In the genomic region with DNA sequence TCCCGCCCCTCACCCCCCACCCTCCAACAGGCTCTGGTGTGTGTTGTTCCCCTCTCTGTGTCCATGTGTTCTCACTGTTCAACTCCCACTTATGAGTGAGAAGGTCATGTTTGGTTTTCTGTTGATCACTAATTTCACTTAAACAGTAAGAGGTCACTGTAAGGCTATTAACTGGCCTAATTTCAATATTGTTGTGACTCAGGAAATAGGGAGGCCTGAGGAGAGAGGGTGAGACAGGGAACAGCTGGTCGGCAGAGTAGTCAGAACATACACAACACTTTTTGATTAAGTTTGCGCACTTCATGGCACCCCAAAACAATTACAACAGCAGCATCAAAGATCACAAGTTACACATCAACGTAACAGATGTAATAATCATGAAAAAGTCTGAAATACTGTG, we compare ENCODE assay signal across 1 cellular context.
TF ChIP-seq lines count a peak whose summit lies in the region.

No MANE protein-coding gene starts in this region.

TF ChIP-seq in GM23338, 12 proteins besides CTCF, POLR2A, EP300 and RAD21 (continued from another document):
- TF ChIP-seq, protein P1, sequence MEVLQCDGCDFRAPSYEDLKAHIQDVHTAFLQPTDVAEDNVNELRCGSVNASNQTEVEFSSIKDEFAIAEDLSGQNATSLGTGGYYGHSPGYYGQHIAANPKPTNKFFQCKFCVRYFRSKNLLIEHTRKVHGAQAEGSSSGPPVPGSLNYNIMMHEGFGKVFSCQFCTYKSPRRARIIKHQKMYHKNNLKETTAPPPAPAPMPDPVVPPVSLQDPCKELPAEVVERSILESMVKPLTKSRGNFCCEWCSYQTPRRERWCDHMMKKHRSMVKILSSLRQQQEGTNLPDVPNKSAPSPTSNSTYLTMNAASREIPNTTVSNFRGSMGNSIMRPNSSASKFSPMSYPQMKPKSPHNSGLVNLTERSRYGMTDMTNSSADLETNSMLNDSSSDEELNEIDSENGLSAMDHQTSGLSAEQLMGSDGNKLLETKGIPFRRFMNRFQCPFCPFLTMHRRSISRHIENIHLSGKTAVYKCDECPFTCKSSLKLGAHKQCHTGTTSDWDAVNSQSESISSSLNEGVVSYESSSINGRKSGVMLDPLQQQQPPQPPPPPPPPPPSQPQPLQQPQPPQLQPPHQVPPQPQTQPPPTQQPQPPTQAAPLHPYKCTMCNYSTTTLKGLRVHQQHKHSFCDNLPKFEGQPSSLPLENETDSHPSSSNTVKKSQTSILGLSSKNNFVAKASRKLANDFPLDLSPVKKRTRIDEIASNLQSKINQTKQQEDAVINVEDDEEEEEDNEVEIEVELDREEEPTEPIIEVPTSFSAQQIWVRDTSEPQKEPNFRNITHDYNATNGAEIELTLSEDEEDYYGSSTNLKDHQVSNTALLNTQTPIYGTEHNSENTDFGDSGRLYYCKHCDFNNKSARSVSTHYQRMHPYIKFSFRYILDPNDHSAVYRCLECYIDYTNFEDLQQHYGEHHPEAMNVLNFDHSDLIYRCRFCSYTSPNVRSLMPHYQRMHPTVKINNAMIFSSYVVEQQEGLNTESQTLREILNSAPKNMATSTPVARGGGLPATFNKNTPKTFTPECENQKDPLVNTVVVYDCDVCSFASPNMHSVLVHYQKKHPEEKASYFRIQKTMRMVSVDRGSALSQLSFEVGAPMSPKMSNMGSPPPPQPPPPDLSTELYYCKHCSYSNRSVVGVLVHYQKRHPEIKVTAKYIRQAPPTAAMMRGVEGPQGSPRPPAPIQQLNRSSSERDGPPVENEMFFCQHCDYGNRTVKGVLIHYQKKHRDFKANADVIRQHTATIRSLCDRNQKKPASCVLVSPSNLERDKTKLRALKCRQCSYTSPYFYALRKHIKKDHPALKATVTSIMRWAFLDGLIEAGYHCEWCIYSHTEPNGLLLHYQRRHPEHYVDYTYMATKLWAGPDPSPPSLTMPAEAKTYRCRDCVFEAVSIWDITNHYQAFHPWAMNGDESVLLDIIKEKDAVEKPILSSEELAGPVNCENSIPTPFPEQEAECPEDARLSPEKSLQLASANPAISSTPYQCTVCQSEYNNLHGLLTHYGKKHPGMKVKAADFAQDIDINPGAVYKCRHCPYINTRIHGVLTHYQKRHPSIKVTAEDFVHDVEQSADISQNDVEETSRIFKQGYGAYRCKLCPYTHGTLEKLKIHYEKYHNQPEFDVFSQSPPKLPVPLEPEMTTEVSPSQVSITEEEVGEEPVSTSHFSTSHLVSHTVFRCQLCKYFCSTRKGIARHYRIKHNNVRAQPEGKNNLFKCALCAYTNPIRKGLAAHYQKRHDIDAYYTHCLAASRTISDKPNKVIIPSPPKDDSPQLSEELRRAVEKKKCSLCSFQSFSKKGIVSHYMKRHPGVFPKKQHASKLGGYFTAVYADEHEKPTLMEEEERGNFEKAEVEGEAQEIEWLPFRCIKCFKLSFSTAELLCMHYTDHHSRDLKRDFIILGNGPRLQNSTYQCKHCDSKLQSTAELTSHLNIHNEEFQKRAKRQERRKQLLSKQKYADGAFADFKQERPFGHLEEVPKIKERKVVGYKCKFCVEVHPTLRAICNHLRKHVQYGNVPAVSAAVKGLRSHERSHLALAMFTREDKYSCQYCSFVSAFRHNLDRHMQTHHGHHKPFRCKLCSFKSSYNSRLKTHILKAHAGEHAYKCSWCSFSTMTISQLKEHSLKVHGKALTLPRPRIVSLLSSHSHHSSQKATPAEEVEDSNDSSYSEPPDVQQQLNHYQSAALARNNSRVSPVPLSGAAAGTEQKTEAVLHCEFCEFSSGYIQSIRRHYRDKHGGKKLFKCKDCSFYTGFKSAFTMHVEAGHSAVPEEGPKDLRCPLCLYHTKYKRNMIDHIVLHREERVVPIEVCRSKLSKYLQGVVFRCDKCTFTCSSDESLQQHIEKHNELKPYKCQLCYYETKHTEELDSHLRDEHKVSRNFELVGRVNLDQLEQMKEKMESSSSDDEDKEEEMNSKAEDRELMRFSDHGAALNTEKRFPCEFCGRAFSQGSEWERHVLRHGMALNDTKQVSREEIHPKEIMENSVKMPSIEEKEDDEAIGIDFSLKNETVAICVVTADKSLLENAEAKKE (CRISPR knock-in tag; IDR thresholded peaks at IDR 0.05) = no peak
- TF ChIP-seq JUNB (IDR thresholded peaks at IDR 0.05; ENCODE audit: unreplicated experiment) = no peak
- no peak for TF ChIP-seq ZNF114 (CRISPR knock-in tag; IDR thresholded peaks at IDR 0.05)
- no peak for TF ChIP-seq EZH2phosphoT487 (IDR thresholded peaks at IDR 0.05; ENCODE audit: unreplicated experiment)
- TF ChIP-seq ZNF331 (CRISPR knock-in tag; IDR thresholded peaks at IDR 0.05; ENCODE audit: low read depth) = no peak
- TF ChIP-seq EZH2 (IDR thresholded peaks at IDR 0.05; ENCODE audit: low read depth, unreplicated experiment) = no peak
